Comparison of ENCODE assay signal across 1 cellular context in the genomic region with DNA sequence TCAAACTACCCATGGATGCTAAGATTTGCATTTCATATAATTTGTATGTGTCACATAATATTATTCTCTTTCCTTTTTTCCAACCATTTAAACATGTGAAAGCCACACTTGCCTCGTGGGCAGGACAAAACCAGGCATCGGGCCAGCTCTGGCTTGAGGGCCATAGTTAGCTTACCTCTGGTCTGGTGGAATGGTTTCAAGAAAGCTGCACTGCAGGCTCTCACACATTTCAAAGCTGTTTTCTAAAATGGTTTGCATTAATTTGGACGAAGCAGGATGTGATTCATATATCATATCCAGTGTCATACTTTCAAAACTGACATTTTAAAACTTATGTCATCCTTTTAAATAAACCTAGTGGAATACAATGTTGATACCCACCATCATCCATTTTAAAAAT.
A peak's percentile ranks its signal among the peaks of the same experiment; 100 is the strongest.
TF ChIP-seq lines count a peak whose summit lies in the region.

No MANE protein-coding gene starts in this region.

TF ChIP-seq in SK-N-SH, 30 proteins besides CTCF, POLR2A, EP300 and RAD21 (continued from another document):
- TF ChIP-seq, protein P1, sequence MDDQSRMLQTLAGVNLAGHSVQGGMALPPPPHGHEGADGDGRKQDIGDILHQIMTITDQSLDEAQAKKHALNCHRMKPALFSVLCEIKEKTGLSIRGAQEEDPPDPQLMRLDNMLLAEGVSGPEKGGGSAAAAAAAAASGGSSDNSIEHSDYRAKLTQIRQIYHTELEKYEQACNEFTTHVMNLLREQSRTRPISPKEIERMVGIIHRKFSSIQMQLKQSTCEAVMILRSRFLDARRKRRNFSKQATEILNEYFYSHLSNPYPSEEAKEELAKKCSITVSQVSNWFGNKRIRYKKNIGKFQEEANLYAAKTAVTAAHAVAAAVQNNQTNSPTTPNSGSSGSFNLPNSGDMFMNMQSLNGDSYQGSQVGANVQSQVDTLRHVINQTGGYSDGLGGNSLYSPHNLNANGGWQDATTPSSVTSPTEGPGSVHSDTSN (IDR thresholded peaks at IDR 0.05), result 0 out of 2 replicates have a peak, but pooled peaks have one; percentile 24
- TF ChIP-seq TEAD4 (IDR thresholded peaks at IDR 0.05; ENCODE audit: borderline replicate concordance, insufficient read depth) (no peak), SIN3A (IDR thresholded peaks at IDR 0.05; ENCODE audit: borderline replicate concordance, low read depth, low read length) (no peak), NFIC (IDR thresholded peaks at IDR 0.05; ENCODE audit: borderline replicate concordance) (peak; percentile 14; the same call in 1 of the 2 replicates)
- TF ChIP-seq, protein P2, sequence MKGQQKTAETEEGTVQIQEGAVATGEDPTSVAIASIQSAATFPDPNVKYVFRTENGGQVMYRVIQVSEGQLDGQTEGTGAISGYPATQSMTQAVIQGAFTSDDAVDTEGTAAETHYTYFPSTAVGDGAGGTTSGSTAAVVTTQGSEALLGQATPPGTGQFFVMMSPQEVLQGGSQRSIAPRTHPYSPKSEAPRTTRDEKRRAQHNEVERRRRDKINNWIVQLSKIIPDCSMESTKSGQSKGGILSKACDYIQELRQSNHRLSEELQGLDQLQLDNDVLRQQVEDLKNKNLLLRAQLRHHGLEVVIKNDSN (IDR thresholded peaks at IDR 0.05; ENCODE audit: borderline replicate concordance, low read depth), result no peak
